Comparison of ENCODE assay signal across 1 cellular context in the genomic region with DNA sequence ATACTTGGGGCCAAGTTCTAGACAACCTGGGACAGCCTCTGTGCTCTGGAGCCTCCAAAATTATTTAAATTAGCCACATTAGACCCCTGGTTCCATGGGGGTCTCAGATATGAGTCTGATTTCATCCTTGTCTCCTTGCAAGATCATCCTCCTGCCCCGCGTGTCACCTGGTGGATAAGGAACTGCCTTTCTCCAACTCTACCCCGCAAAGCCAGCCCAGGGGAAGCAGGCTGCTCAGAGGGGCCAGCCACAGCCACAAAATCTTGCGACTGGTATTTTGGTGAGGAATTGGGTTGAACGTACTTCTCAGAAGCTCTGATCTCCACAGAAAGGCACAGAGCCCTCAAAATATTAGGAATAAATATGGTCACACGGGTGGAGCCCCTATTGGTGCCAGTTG.
TF ChIP-seq lines count a peak whose summit lies in the region.

No MANE protein-coding gene starts in this region.

TF ChIP-seq in HepG2, 621 proteins besides CTCF, POLR2A, EP300 and RAD21 (continued from another document):
- TF ChIP-seq, protein P1, sequence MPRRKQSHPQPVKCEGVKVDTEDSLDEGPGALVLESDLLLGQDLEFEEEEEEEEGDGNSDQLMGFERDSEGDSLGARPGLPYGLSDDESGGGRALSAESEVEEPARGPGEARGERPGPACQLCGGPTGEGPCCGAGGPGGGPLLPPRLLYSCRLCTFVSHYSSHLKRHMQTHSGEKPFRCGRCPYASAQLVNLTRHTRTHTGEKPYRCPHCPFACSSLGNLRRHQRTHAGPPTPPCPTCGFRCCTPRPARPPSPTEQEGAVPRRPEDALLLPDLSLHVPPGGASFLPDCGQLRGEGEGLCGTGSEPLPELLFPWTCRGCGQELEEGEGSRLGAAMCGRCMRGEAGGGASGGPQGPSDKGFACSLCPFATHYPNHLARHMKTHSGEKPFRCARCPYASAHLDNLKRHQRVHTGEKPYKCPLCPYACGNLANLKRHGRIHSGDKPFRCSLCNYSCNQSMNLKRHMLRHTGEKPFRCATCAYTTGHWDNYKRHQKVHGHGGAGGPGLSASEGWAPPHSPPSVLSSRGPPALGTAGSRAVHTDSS (CRISPR knock-in tag; conservative IDR thresholded peaks at IDR 0.05): no peak
- TF ChIP-seq ZNF143 (CRISPR knock-in tag; IDR thresholded peaks at IDR 0.05) (no peak), ZNF557 (CRISPR knock-in tag; IDR thresholded peaks at IDR 0.05) (no peak), ZNF747 (CRISPR knock-in tag; IDR thresholded peaks at IDR 0.05; ENCODE audit: borderline replicate concordance) (no peak), SP140L (CRISPR knock-in tag; IDR thresholded peaks at IDR 0.05; ENCODE audit: borderline replicate concordance) (no peak)
